ENCODE assay signal across 1 cellular context in genomic region chr11:8838248-8838647, GRCh38.
TF ChIP-seq lines count a peak whose summit lies in the region.

No MANE protein-coding gene starts in this region.

TF ChIP-seq in IMR-90, 13 proteins besides CTCF, POLR2A, EP300 and RAD21 (continued from another document):
- TF ChIP-seq, protein P1, sequence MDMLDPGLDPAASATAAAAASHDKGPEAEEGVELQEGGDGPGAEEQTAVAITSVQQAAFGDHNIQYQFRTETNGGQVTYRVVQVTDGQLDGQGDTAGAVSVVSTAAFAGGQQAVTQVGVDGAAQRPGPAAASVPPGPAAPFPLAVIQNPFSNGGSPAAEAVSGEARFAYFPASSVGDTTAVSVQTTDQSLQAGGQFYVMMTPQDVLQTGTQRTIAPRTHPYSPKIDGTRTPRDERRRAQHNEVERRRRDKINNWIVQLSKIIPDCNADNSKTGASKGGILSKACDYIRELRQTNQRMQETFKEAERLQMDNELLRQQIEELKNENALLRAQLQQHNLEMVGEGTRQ (IDR thresholded peaks at IDR 0.05; ENCODE audit: low read depth, low read length), result no peak
- TF ChIP-seq RCOR1 (IDR thresholded peaks at IDR 0.05; ENCODE audit: insufficient replicate concordance, low read length) (peak; percentile 45), MAFK (IDR thresholded peaks at IDR 0.05; ENCODE audit: low read depth, low read length) (no peak), MAZ (IDR thresholded peaks at IDR 0.05; ENCODE audit: borderline replicate concordance, low read depth, low read length) (no peak)
